8 cellular contexts compared by ENCODE assay signal in the genomic region with DNA sequence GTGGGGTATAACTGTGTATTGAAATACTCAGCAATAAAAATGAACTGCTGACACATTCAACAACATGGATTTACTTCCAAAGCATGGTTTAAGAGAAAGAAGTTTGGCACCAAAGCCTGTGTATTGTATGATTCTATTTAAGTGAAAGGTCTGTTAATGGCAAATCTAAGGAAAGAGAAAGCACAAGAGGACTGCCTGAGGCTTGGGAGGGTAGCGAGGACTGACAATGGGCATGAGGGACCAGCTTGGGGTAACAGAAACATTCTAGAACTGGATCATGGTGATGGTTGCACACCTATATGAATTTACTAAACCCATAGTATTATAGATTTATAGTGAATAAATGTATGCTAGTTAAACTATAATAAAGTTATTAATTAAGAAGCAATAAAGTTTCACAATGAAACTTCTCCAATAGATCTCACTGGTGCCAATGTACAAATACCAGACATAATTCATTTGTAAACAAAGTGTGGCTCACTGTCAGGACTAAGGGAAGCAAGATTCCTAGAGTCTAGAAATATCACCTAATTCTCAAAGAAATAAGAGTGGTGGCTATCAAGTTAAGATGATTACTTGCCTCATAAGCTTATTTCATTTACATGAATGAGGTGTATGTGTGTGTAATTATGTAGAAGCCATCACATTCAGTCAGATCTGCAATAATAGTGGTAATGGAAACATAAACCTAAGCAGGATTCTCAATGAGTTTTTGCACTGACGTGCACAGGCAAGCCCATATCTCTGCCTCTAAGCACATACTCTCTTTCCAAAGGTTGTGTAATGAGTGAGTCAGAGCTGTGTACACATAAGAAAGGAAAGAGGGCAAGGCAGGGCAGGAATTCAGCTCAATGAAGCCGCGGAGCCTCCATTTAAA.
DNase-seq lines count a peak whose midpoint lies in the region; ATAC-seq and TF ChIP-seq lines count a peak whose summit lies in the region.

No MANE protein-coding gene starts in this region.

- no peak for TF ChIP-seq POLR2A in heart left ventricle (IDR thresholded peaks at IDR 0.05)

- peaks cover 12% of the 10 kb centered on the region for H3F3A ChIP-seq in PC-9 (ENCODE audit: insufficient read depth, low read depth)

- H3K27ac ChIP-seq in PC-9, result peak overlapping the region; percentile 57
- H3K27ac ChIP-seq in heart left ventricle, result no peak overlapping the region
- peak overlapping the region; percentile 75 for H3K27ac ChIP-seq in upper lobe of right lung

- CTCF ChIA-PET in PC-9 (lab: Charles Lee), result no interaction called here

- H2AFZ ChIP-seq in PC-9, result peak overlapping the region; percentile 74

- no TSS peak for BruUV-seq in PC-9 (replicated peaks; lab: Mats Ljungman, UMichigan)

- POLR2A ChIA-PET in PC-9 (lab: Charles Lee; ENCODE audit: unreplicated experiment), result interaction anchor here (0.6 to 0.7 kb wide), 2 partner anchors 12 to 824 kb away, joined by 3 to 4 read pairs; no protein-coding TSS in a partner anchor

- no peaks in the 10 kb centered on the region for H3K36me3 ChIP-seq in PC-9 (ENCODE audit: low read depth)
- H3K36me3 ChIP-seq in heart left ventricle, result no peaks in the 10 kb centered on the region
- H3K36me3 ChIP-seq in upper lobe of right lung, result no peaks in the 10 kb centered on the region

- no peaks in the 10 kb centered on the region for H3K9me2 ChIP-seq in PC-9 (ENCODE audit: insufficient read depth)

- H3K9me3 ChIP-seq in PC-9 (ENCODE audit: insufficient read depth, low read depth) (no peaks in the 10 kb centered on the region), heart left ventricle (peaks cover 0 to 20% (median 2%) of the 10 kb centered on the region in 12 donors), upper lobe of right lung (no peaks in the 10 kb centered on the region)

- intact Hi-C loops in PC-9 (cut with micrococcal nuclease; ENCODE audit: unreplicated experiment) (loop anchor here (5.0 kb wide), 1 partner anchor 1410 kb away; the partner anchor contains the start of gene TMEM30B), heart left ventricle (cut with DNase I) (no loop called here), upper lobe of right lung (cut with DNase I) (no loop called here)

- ATAC-seq in heart left ventricle, result peak in 3 of 4 donors; percentile 77 to 92 (median 89)
- peak; percentile 98 for ATAC-seq in upper lobe of right lung
- no peak for ATAC-seq in GM19395 (IDR thresholded peaks at IDR 0.05; ENCODE audit: unreplicated experiment)
- ATAC-seq in GM19452 (IDR thresholded peaks at IDR 0.05; ENCODE audit: unreplicated experiment), result no peak

- no peaks in the 10 kb centered on the region for H4K20me1 ChIP-seq in PC-9 (ENCODE audit: insufficient read depth)

- peak overlapping the region; percentile 36; the same call in 1 of the 2 replicates for H3K4me3 ChIP-seq in PC-9
- H3K4me3 ChIP-seq in heart left ventricle, result no peak overlapping the region
- H3K4me3 ChIP-seq in upper lobe of right lung, result no peak overlapping the region

- H3K27me3 ChIP-seq in PC-9 (ENCODE audit: insufficient read depth, low read depth) (no peaks in the 10 kb centered on the region), heart left ventricle (no peaks in the 10 kb centered on the region), upper lobe of right lung (no peaks in the 10 kb centered on the region)

- TF ChIP-seq CTCF in PC-9 (conservative IDR thresholded peaks at IDR 0.05) (no peak), heart left ventricle (IDR thresholded peaks at IDR 0.05) (no peak), upper lobe of right lung (IDR thresholded peaks at IDR 0.05) (no peak)

- H3K4me1 ChIP-seq in PC-9 (replicated peaks; ENCODE audit: insufficient read depth) (peaks cover 23% of the 10 kb centered on the region), heart left ventricle (no peaks in the 10 kb centered on the region), upper lobe of right lung (no peaks in the 10 kb centered on the region)

- H3K79me2 ChIP-seq in PC-9 (ENCODE audit: low read depth), result no peaks in the 10 kb centered on the region

- H3K4me2 ChIP-seq in PC-9, result peak overlapping the region; percentile 68

- 50 to 64% (median 57%) methylated on average over 4 of the region's 4 CpGs for WGBS in heart left ventricle, 4 donors

- DNase-seq in DMS79 treated with DMSO at 0.1 percent for 48 hours (lab: John Stamatoyannopoulos, UW), result peak; percentile 41
- no peak for DNase-seq in DMS79 (lab: John Stamatoyannopoulos, UW)
- peak; percentile 58 to 95 for DNase-seq in PC-9
- no peak for DNase-seq in heart left ventricle
- no peak for DNase-seq in upper lobe of right lung
- no peak for DNase-seq in stimulated activated CD4-positive, alpha-beta T cell treated with anti-CD3 and anti-CD28 coated beads, Interleukin-2, amount 100 ng/mL, for 48 hours

Comparison
In these comparisons a context has a peak if more than half of its experiments do, and no peak if none do; other contexts are left out.
1. DNase-seq: peak in DMS79 treated with DMSO at 0.1 percent for 48 hours (single experiment) and PC-9 (2 of 2); none in DMS79 (single experiment), heart left ventricle (0 of 5), upper lobe of right lung (single experiment) and stimulated activated CD4-positive, alpha-beta T cell treated with anti-CD3 and anti-CD28 coated beads, Interleukin-2, amount 100 ng/mL, for 48 hours (0 of 2).
2. H3K27ac ChIP-seq: peak in PC-9 (single experiment) and upper lobe of right lung (single experiment); none in heart left ventricle (0 of 12).
3. ATAC-seq: peak in heart left ventricle (3 of 4) and upper lobe of right lung (single experiment); none in GM19395 (single experiment) and GM19452 (single experiment).